1 cellular context compared by ENCODE assay signal in the genomic region with DNA sequence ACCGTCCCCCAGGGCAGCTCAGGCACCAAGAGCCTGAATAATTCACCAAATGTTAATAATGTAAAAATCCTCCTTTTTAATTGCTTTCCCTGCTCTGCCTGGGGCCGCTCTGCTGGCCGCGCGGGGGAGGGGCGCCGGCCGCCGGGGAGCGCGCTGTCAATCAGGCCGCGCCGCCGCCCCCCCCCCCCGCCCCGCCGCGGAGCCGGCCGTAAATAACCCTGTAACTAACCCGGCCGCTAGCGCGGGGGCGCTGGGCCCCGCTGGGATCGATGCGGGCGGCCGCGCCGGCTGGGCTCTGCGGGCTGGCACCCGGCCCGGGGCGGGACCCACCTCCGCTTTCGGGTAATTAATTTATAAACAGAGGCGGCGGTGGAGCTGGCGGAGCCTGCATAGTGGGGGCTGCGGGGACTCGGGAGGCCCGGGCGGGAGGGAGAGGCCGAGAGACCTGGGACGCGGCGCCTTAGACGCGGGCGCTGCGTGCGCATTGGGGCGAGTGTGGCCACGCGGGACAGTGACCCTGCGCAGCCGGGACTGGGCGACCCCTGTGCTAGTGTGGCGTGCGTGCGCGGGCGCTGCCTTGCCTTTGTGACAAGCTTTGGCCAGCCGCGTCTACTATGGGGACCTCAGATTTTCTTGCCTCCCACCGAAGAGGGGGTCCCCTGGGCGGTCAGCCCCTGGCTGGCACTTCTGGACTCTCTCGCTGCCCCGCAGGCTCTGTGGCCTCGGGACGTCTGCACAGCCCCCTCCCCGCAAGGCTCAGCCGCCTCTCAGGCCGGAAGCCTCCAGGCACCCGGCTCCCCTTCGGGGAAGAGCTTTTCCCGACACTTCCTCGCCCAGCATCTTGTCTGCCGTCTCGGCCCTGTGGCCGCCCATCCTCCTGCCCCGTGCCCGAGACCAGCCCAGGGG.
TF ChIP-seq lines count a peak whose summit lies in the region.

No MANE protein-coding gene starts in this region.

TF ChIP-seq in HEK293, 187 proteins besides CTCF, POLR2A, EP300 and RAD21 (continued from another document):
- TF ChIP-seq ZNF280C (tag by site-specific recombination; IDR thresholded peaks at IDR 0.05) (no peak), ZNF184 (tag by site-specific recombination; IDR thresholded peaks at IDR 0.05) (no peak), ZNF169 (tag by site-specific recombination; IDR thresholded peaks at IDR 0.05) (no peak), KLF8 (tag by site-specific recombination; IDR thresholded peaks at IDR 0.05) (no peak; the same call in 1 of the 2 replicates), ZNF660 (tag by site-specific recombination; IDR thresholded peaks at IDR 0.05) (peak; percentile 87), SCRT2 (tag by site-specific recombination; IDR thresholded peaks at IDR 0.05) (no peak), ZBTB49 (tag by site-specific recombination; IDR thresholded peaks at IDR 0.05; ENCODE audit: low read depth) (no peak)
